25 cellular contexts compared by ENCODE assay signal in genomic region chr7:105423987-105424386, GRCh38.
"Had no signal": no experiment of that assay in that cellular context is flagged by ENCODE, and none has a peak within 500 bp of the region (broad histone marks: within the 10 kb centered on the region; RNA-seq: fewer than 3 reads in every experiment).

No MANE protein-coding gene starts in this region.

- H3K9ac ChIP-seq: parathyroid adenoma had no signal

- H3K4me1 ChIP-seq: parathyroid adenoma, psoas muscle, suprapubic skin, testis, tibial artery, transverse colon, upper lobe of right lung, uterus had no signal

- H3K9me3 ChIP-seq: ovary, psoas muscle, spleen, suprapubic skin, testis, tibial artery, transverse colon, upper lobe of right lung, uterus had no signal

- H3K4me3 ChIP-seq: ovary, psoas muscle, skin epidermis, smooth muscle cell, spleen, suprapubic skin, testis, tibial artery, transverse colon, upper lobe of right lung, uterus had no signal

- H3K27me3 ChIP-seq: ovary, spleen, suprapubic skin, testis, tibial artery, transverse colon, upper lobe of right lung, uterus had no signal

- H3K27ac ChIP-seq: ovary, parathyroid adenoma, psoas muscle, skin epidermis, spleen, suprapubic skin, testis, tibial artery, transverse colon, upper lobe of right lung, uterus had no signal

- H3K36me3 ChIP-seq: ovary, spleen, suprapubic skin, tibial artery, transverse colon, upper lobe of right lung, uterus had no signal

- DNase-seq: naive thymus-derived CD8-positive, alpha-beta T cell; nephron progenitor cell; occipital lobe; ovary; psoas muscle; right cardiac atrium; spleen; stimulated activated CD4-positive, alpha-beta T cell treated with anti-CD3 and anti-CD28 coated beads, Interleukin-12 subunit alpha, Interleukin-12 subunit beta, amount 100 ng/mL, for 4 hours; stimulated activated CD4-positive, alpha-beta T cell treated with anti-CD3 and anti-CD28 coated beads, Interleukin-1b, Interleukin-23, amount 100 ng/mL, for 48 hours; stimulated activated CD4-positive, alpha-beta T cell treated with anti-CD3 and anti-CD28 coated beads, Interleukin-4, amount 100 ng/mL, for 1 hour; stimulated activated CD4-positive, alpha-beta T cell treated with anti-CD3 and anti-CD28 coated beads, Interleukin-4, amount 100 ng/mL, for 4 hours; stimulated activated CD8-positive, alpha-beta memory T cell treated with anti-CD3 and anti-CD28 coated beads, Interleukin-4, amount 100 ng/mL, for 48 hours; stimulated activated naive CD4-positive, alpha-beta T cell; stimulated activated naive CD8-positive, alpha-beta T cell treated with anti-CD3 and anti-CD28 coated beads, Interleukin-15, amount 100 ng/mL, for 72 hours; stimulated activated naive CD8-positive, alpha-beta T cell treated with anti-CD3 and anti-CD28 coated beads, Interleukin-15, Interleukin-2, amounts not matched to agents 100 U/mL and 50 U/mL, for 24 hours; substantia nigra; testis; tibial artery; transverse colon; upper lobe of right lung; uterus had no signal
